ENCODE assay signal across 16 cellular contexts in the genomic region with DNA sequence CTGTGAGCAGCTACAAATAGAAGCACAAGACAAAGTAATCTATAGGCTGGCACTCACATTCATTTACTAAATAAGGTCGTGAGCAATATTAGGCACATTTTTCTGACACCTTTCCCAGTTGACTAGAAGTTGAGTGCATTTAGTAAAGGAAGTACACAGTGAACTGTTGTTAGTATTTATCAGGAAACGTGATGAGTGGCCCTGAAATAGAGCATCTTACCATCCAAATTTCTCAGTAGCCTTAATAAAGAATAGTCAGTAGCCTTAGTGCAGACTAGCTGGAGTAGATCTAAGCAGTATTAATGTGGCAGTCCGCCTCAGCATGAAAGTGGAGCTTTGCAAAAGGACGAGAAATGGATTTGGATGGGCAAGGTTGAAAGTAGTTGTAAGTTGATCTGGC.
DNase-seq lines count a peak whose midpoint lies in the region; ATAC-seq lines count a peak whose summit lies in the region.
"Had no signal": no experiment of that assay in that cellular context is flagged by ENCODE, and none has a peak within 500 bp of the region (broad histone marks: within the 10 kb centered on the region; RNA-seq: fewer than 3 reads in every experiment).

No MANE protein-coding gene starts in this region.

- no peak overlapping the region for H3K27ac ChIP-seq in right cardiac atrium (ENCODE audit: low read length)
- H3K27ac ChIP-seq: 22Rv1, A549, C4-2B had no signal

- peak overlapping the region; percentile 51 for H3K4me3 ChIP-seq in right cardiac atrium (ENCODE audit: low read length)
- H3K4me3 ChIP-seq: A549, GM23338 had no signal

- peak; percentile 95 for ATAC-seq in Right ventricle myocardium inferior
- ATAC-seq in left cardiac atrium, result peak; percentile 91
- ATAC-seq in right cardiac atrium, result peak; percentile 88 to 93
- ATAC-seq in HG03108 (IDR thresholded peaks at IDR 0.05; ENCODE audit: unreplicated experiment), result no peak
- no peak for ATAC-seq in HG03039 (IDR thresholded peaks at IDR 0.05; ENCODE audit: unreplicated experiment)
- ATAC-seq: A549, GM23338, HCT116 had no signal

- DNase-seq in Right ventricle myocardium inferior (ENCODE audit: missing footprints) (no peak), cardiac septum (ENCODE audit: low spot score) (no peak), left cardiac atrium (no peak), right cardiac atrium (no peak), inferior parietal cortex (ENCODE audit: extremely low spot score) (no peak)
- DNase-seq: AML-193; Caco-2; CD4-positive, alpha-beta T cell; HFFc6 had no signal

- no peaks in the 10 kb centered on the region for H3K27me3 ChIP-seq in right cardiac atrium (ENCODE audit: control insufficient read depth, insufficient read depth)

- H3K9me3 ChIP-seq in right cardiac atrium (ENCODE audit: control insufficient read depth, low read length), result no peaks in the 10 kb centered on the region
- H3K9me3 ChIP-seq: Caco-2 had no signal

- H3K4me1 ChIP-seq in right cardiac atrium (ENCODE audit: control insufficient read depth, insufficient read depth, low read length), result no peaks in the 10 kb centered on the region
- H3K4me1 ChIP-seq: A549, Caco-2 had no signal

- 36% methylated on average over 4 of the region's 4 CpGs for WGBS in right cardiac atrium

- intact Hi-C loops in Right ventricle myocardium inferior (cut with DNase I), result loop anchor here (1.0 to 5.0 kb wide), 2 partner anchors 53 to 204 kb away; no protein-coding TSS in a partner anchor
- intact Hi-C loops in cardiac septum (cut with DNase I), result loop anchor here (5.0 kb wide), 1 partner anchor 128 kb away; no protein-coding TSS in a partner anchor
- intact Hi-C loops in left cardiac atrium (cut with DNase I), result no loop called here
- intact Hi-C loops in right cardiac atrium (cut with DNase I), result no loop called here

Comparison
In these comparisons a context has a peak if more than half of its experiments do, and no peak if none do; other contexts are left out.
1. intact Hi-C loops: an anchor here in Right ventricle myocardium inferior (1.0 to 5.0 kb wide) and cardiac septum (5.0 kb wide); none called in left cardiac atrium and right cardiac atrium.
2. ATAC-seq: peak in Right ventricle myocardium inferior (single experiment), left cardiac atrium (2 of 2) and right cardiac atrium (2 of 2); none in HG03108 (single experiment) and HG03039 (single experiment).